Comparison of ENCODE assay signal across 10 cellular contexts in the genomic region with DNA sequence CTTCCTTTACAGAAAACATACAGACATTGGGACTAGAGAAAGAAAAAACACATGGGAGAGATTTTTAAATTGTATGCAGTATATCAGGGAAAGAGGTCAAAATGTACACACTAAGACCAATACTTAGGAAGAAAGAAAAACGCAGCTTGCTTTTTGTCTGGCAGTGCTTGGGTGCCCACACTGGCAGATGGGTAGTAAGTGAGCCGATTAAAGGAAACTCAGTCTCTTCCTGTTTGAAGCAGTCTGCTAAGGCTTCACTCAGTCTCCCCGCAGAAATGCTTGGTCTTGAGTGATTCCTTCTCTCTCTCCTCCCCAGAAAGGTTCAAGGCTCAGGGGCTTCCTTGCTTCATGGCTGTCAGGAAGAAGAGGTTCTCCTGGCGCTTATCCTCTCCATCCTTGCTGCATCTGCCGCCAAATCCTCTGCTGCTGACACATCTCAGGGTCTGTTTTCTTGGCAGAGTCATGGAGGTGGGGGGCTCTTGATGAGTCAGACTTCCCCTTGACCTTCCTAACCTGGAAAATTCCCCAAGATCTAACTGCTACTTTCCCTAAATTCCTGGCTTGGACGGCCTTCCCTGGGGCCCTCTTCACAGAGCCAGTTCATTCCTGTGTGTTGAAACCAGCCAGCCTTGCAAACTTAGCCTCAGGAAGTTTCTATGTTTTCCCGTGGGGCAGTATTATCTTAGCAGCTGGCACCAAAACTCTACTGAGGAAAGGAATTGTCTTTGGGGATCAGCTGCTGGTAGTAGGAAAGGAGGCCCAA. TPM values are rescaled to one million over a fixed set of nuclear protein-coding genes. Genes with fewer than 3 reads are reported as not detected.
DNase-seq lines count a peak whose midpoint lies in the region; ATAC-seq lines count a peak whose summit lies in the region.
"Had no signal": no experiment of that assay in that cellular context is flagged by ENCODE, and none has a peak within 500 bp of the region (broad histone marks: within the 10 kb centered on the region; RNA-seq: fewer than 3 reads in every experiment).

No MANE protein-coding gene starts in this region.

- ATAC-seq in naive thymus-derived CD4-positive, alpha-beta T cell: peak; percentile 70
- no peak for ATAC-seq in HG03135 (IDR thresholded peaks at IDR 0.05; ENCODE audit: unreplicated experiment)
- ATAC-seq in left colon: no peak
- no peak for ATAC-seq in aorta (ENCODE audit: low FRiP score)

- H3K4me3 Mint-ChIP-seq in activated naive CD8-positive, alpha-beta T cell: peak overlapping the region; percentile 74
- peak overlapping the region; percentile 47 to 82 (median 71) for H3K4me3 Mint-ChIP-seq in naive thymus-derived CD4-positive, alpha-beta T cell

- intact Hi-C loops in naive thymus-derived CD4-positive, alpha-beta T cell (cut with micrococcal nuclease): loop anchor here in 1 of 2 donors (1.0 kb wide), 2 partner anchors 10 to 13 kb away; a partner anchor contains a TSS
- intact Hi-C loops in left colon (cut with DNase I, micrococcal nuclease): no loop called here
- intact Hi-C loops in aorta (cut with DNase I): no loop called here

- no peaks in the 10 kb centered on the region for H3K27me3 Mint-ChIP-seq in activated naive CD8-positive, alpha-beta T cell
- no peaks in the 10 kb centered on the region for H3K27me3 Mint-ChIP-seq in naive thymus-derived CD4-positive, alpha-beta T cell

- no peaks in the 10 kb centered on the region for H3K36me3 ChIP-seq in naive thymus-derived CD4-positive, alpha-beta T cell (ENCODE audit: control insufficient read depth in 2 of 3, insufficient read depth in 3 of 3, low read length in 3 of 3)
- H3K36me3 ChIP-seq in aorta (ENCODE audit: control insufficient read depth in 1 of 2, insufficient read depth in 2 of 2, low read length in 1 of 2): no peaks in the 10 kb centered on the region

- peaks cover 51% of the 10 kb centered on the region for H3K4me1 Mint-ChIP-seq in activated naive CD8-positive, alpha-beta T cell (ENCODE audit: low read depth)
- peaks cover 40 to 71% (median 64%) of the 10 kb centered on the region in 7 donors for H3K4me1 Mint-ChIP-seq in naive thymus-derived CD4-positive, alpha-beta T cell

- WGBS in aorta, 2 donors: 54 to 56% methylated on average over 7 of the region's 7 CpGs

- peak overlapping the region; percentile 94 for H3K27ac Mint-ChIP-seq in activated naive CD8-positive, alpha-beta T cell
- H3K27ac Mint-ChIP-seq in naive thymus-derived CD4-positive, alpha-beta T cell: peak overlapping the region; percentile 53 to 99 (median 93)

- no peaks in the 10 kb centered on the region for H3K27me3 ChIP-seq in naive thymus-derived CD4-positive, alpha-beta T cell (ENCODE audit: control insufficient read depth in 2 of 2, insufficient read depth in 2 of 2, low read length in 2 of 2)
- no peaks in the 10 kb centered on the region for H3K27me3 ChIP-seq in aorta (ENCODE audit: control insufficient read depth in 1 of 2, insufficient read depth in 2 of 2, low read length in 1 of 2)

- no peaks in the 10 kb centered on the region for H3K9me3 ChIP-seq in naive thymus-derived CD4-positive, alpha-beta T cell (ENCODE audit: control insufficient read depth in 2 of 3, low read length in 3 of 3)
- H3K9me3 ChIP-seq in aorta (ENCODE audit: control insufficient read depth, low read length): no peaks in the 10 kb centered on the region
- H3K9me3 ChIP-seq: psoas muscle had no signal

- H3K27ac ChIP-seq in naive thymus-derived CD4-positive, alpha-beta T cell (ENCODE audit: low read depth, low read length): peak overlapping the region; percentile 77
- H3K27ac ChIP-seq in aorta (ENCODE audit: low read depth in 1 of 2, low read length in 2 of 2): no peak overlapping the region
- H3K27ac ChIP-seq: psoas muscle had no signal

- H3K36me3 Mint-ChIP-seq in activated naive CD8-positive, alpha-beta T cell: no peaks in the 10 kb centered on the region
- H3K36me3 Mint-ChIP-seq in naive thymus-derived CD4-positive, alpha-beta T cell: peaks cover 0 to 5% (median 0%) of the 10 kb centered on the region in 5 donors

- POLR2A ChIA-PET in naive thymus-derived CD4-positive, alpha-beta T cell (lab: Charles Lee): interaction anchor here (0.8 to 16.2 kb wide), 8 partner anchors 8 to 74 kb away, joined by 3 to 617 read pairs (median 9); a partner anchor contains a TSS

- peak; percentile 63 for DNase-seq in ELR (ENCODE audit: low read depth)
- peak; percentile 53 for DNase-seq in KG1 (lab: John Stamatoyannopoulos, UW)
- peak in 6 of 9 donors; percentile 36 to 61 (median 53) for DNase-seq in naive thymus-derived CD4-positive, alpha-beta T cell
- DNase-seq in COR-L47 (lab: John Stamatoyannopoulos, UW): no peak
- DNase-seq in left colon: no peak
- no peak for DNase-seq in aorta
- DNase-seq: H7, psoas muscle had no signal

- no peaks in the 10 kb centered on the region for H3K9me3 Mint-ChIP-seq in activated naive CD8-positive, alpha-beta T cell (ENCODE audit: low read depth)
- no peaks in the 10 kb centered on the region for H3K9me3 Mint-ChIP-seq in naive thymus-derived CD4-positive, alpha-beta T cell

- CTCF ChIA-PET in naive thymus-derived CD4-positive, alpha-beta T cell (lab: Charles Lee): interaction anchor here (0.9 to 3.3 kb wide), 4 partner anchors 10 to 191 kb away, joined by 3 to 21 read pairs (median 4); a partner anchor contains a TSS

- H3K4me3 ChIP-seq in naive thymus-derived CD4-positive, alpha-beta T cell (ENCODE audit: low read length): peak overlapping the region; percentile 40
- H3K4me3 ChIP-seq in aorta (ENCODE audit: low read length in 2 of 2): no peak overlapping the region
- H3K4me3 ChIP-seq: psoas muscle had no signal

- H3K4me1 ChIP-seq in naive thymus-derived CD4-positive, alpha-beta T cell (ENCODE audit: control insufficient read depth in 2 of 2, insufficient read depth in 2 of 2, low read length in 2 of 2): peaks cover 37 to 47% of the 10 kb centered on the region in 2 donors
- H3K4me1 ChIP-seq in aorta (ENCODE audit: control insufficient read depth in 1 of 2, insufficient read depth in 2 of 2, low read length in 2 of 2): no peaks in the 10 kb centered on the region
- H3K4me1 ChIP-seq: psoas muscle had no signal

RNA-seq across cellular contexts. Expression of a gene that starts 10.5 kb away (rescaled TPM):
- total RNA-seq in naive thymus-derived CD4-positive, alpha-beta T cell: 1,000 to 10,000 TPM; 1,492 to 5,756 (median 1,578) TPM
- polyA plus RNA-seq in naive thymus-derived CD4-positive, alpha-beta T cell: 1,000 to 10,000 TPM; 6,721 to 8,256 TPM
- total RNA-seq in left colon (1,000 to 10,000 TPM; 1,780 to 2,331 TPM), aorta (1,000 to 10,000 TPM in 1 of 2 donors, 100 to 1,000 TPM in 1; 876 to 1,016 TPM)
- polyA plus RNA-seq in aorta: 1,000 to 10,000 TPM; 1,527 to 2,217 TPM

RNA-seq across cellular contexts. Expression of a gene that starts 14.1 kb away (rescaled TPM):
- 100 to 1,000 TPM in 4 of 5 experiments, 10 to 100 TPM in 1; 75.0 to 288 (median 182) TPM for total RNA-seq in naive thymus-derived CD4-positive, alpha-beta T cell
- polyA plus RNA-seq in naive thymus-derived CD4-positive, alpha-beta T cell: 100 to 1,000 TPM; 119 to 204 TPM
- total RNA-seq in left colon (100 to 1,000 TPM in 1 of 2 donors, 10 to 100 TPM in 1; 89.8 to 101 TPM), aorta (1 to 10 TPM; 1.1 to 2.2 TPM)
- 1 to 10 TPM in 1 of 2 donors, under 1 TPM in 1; 0.23 to 1.4 TPM for polyA plus RNA-seq in aorta

Comparison
In these comparisons a context has a peak if more than half of its experiments do, and no peak if none do; other contexts are left out.
1. DNase-seq: peak in ELR (single experiment), KG1 (single experiment) and naive thymus-derived CD4-positive, alpha-beta T cell (6 of 9); none in COR-L47 (single experiment), left colon (0 of 2) and aorta (0 of 2).
2. RNA of a gene that starts 14.1 kb away (total RNA-seq): 75.0 to 288 TPM in naive thymus-derived CD4-positive, alpha-beta T cell and 89.8 to 101 TPM in left colon; 1.1 to 2.2 TPM in aorta; every median in the first group is over 10 times any median in the second.